ENCODE assay signal across 8 cellular contexts in genomic region chr19:49987159-49987698, GRCh38.
DNase-seq lines count a peak whose midpoint lies in the region; ATAC-seq and TF ChIP-seq lines count a peak whose summit lies in the region.

No MANE protein-coding gene starts in this region.

- no peaks in the 10 kb centered on the region for H3K27me3 ChIP-seq in effector memory CD4-positive, alpha-beta T cell (replicated peaks; ENCODE audit: control insufficient read depth, insufficient read depth, low read length, poor library complexity, severe bottlenecking)
- H3K27me3 ChIP-seq in WERI-Rb-1 (ENCODE audit: insufficient read depth, low read depth, severe bottlenecking), result no peaks in the 10 kb centered on the region

- no peak for TF ChIP-seq CTCF in WERI-Rb-1 (IDR thresholded peaks at IDR 0.05; ENCODE audit: low read depth, low read length)

- H3K4me1 ChIP-seq in effector memory CD4-positive, alpha-beta T cell (ENCODE audit: control insufficient read depth, insufficient read depth, low read length, poor library complexity, severe bottlenecking), result no peaks in the 10 kb centered on the region

- H3K27ac Mint-ChIP-seq in memory B cell, result peak overlapping the region; percentile 28

- no peak overlapping the region for H3K4me3 ChIP-seq in effector memory CD4-positive, alpha-beta T cell (ENCODE audit: insufficient read depth, low read depth, low read length, poor library complexity, severe bottlenecking)
- no peak overlapping the region for H3K4me3 ChIP-seq in WERI-Rb-1 (ENCODE audit: low read depth, low read length)

- H3K27ac ChIP-seq in effector memory CD4-positive, alpha-beta T cell (ENCODE audit: insufficient read depth, low read length, poor library complexity, severe bottlenecking), result no peak overlapping the region
- no peak overlapping the region for H3K27ac ChIP-seq in WERI-Rb-1

- no peaks in the 10 kb centered on the region for H3K27me3 Mint-ChIP-seq in memory B cell

- peaks cover 42% of the 10 kb centered on the region for H3K36me3 ChIP-seq in effector memory CD4-positive, alpha-beta T cell (ENCODE audit: control insufficient read depth, insufficient read depth, low read length)
- peaks cover 5% of the 10 kb centered on the region for H3K36me3 ChIP-seq in WERI-Rb-1

- H3K36me3 Mint-ChIP-seq in memory B cell, result peaks cover 30% of the 10 kb centered on the region

- peak; percentile 82 for ATAC-seq in memory B cell (ENCODE audit: low read depth)

- peak; percentile 81 for DNase-seq in EL
- DNase-seq in NCI-H2196 treated with DMSO at 0.1 percent for 48 hours (lab: John Stamatoyannopoulos, UW; ENCODE audit: unreplicated experiment), result peak; percentile 7
- peak; percentile 89 for DNase-seq in activated CD8-positive, alpha-beta memory T cell treated with anti-CD3 and anti-CD28 coated beads for 24 hours
- peak; percentile 47 to 67 (median 66) for DNase-seq in effector memory CD4-positive, alpha-beta T cell
- DNase-seq in memory B cell (ENCODE audit: low spot score in 2 of 2), result peak; percentile 83 to 84
- DNase-seq in stimulated activated CD8-positive, alpha-beta memory T cell treated with anti-CD3 and anti-CD28 coated beads, Interleukin-15, amount 100 ng/mL, for 24 hours (ENCODE audit: low read depth), result peak; percentile 33
- DNase-seq in WERI-Rb-1, result no peak
- DNase-seq in NCI-H2171 (lab: John Stamatoyannopoulos, UW), result no peak

- H3K4me1 Mint-ChIP-seq in memory B cell, result peaks cover 4% of the 10 kb centered on the region

- H3K9me3 Mint-ChIP-seq in memory B cell, result peaks cover 3% of the 10 kb centered on the region

- no peak overlapping the region for H3K4me3 Mint-ChIP-seq in memory B cell

- H3K9me3 ChIP-seq in effector memory CD4-positive, alpha-beta T cell (ENCODE audit: control insufficient read depth, low read length), result no peaks in the 10 kb centered on the region
- H3K9me3 ChIP-seq in WERI-Rb-1 (ENCODE audit: severe bottlenecking), result no peaks in the 10 kb centered on the region

Comparison
In these comparisons a context has a peak if more than half of its experiments do, and no peak if none do; other contexts are left out.
1. DNase-seq: peak in EL (single experiment), NCI-H2196 treated with DMSO at 0.1 percent for 48 hours (single experiment), activated CD8-positive, alpha-beta memory T cell treated with anti-CD3 and anti-CD28 coated beads for 24 hours (single experiment), effector memory CD4-positive, alpha-beta T cell (3 of 3), memory B cell (2 of 2) and stimulated activated CD8-positive, alpha-beta memory T cell treated with anti-CD3 and anti-CD28 coated beads, Interleukin-15, amount 100 ng/mL, for 24 hours (single experiment); none in WERI-Rb-1 (single experiment) and NCI-H2171 (single experiment).